21 cellular contexts compared by ENCODE assay signal in the genomic region with DNA sequence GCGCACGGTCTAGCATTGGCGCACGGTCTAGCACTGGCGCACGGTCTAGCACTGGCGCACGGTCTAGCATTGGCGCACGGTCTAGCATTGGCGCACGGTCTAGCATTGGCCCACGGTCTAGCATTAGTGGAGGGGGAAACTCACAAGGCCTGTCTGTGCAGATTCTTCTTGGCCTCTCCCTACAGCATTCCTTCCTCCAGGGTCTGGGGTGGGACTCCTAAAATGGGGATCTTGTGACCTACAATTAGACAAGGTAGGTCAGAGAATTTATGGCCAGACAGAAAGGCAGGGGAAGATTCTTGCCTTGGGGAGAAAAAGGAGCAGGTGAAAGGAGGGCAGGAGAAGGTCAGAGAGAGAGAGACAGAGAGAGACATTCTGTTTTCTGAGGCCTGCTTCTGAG. TPM values are rescaled to one million over a fixed set of nuclear protein-coding genes. Genes with fewer than 3 reads are reported as not detected.
"Had no signal": no experiment of that assay in that cellular context is flagged by ENCODE, and none has a peak within 500 bp of the region (broad histone marks: within the 10 kb centered on the region; RNA-seq: fewer than 3 reads in every experiment).

No MANE protein-coding gene starts in this region.

- H3K36me3 ChIP-seq: esophagus squamous epithelium, gastroesophageal sphincter, prostate gland, thyroid gland had no signal

- H3K9me3 ChIP-seq: esophagus squamous epithelium, gastroesophageal sphincter, prostate gland, thyroid gland had no signal

- H3K27ac ChIP-seq: coronary artery, esophagus squamous epithelium, gastroesophageal sphincter, prostate gland, thyroid gland had no signal

- H3K27me3 ChIP-seq: thyroid gland had no signal

- DNase-seq: activated B cell treated with CpG ODN at 0.5 μM for 24 hours; activated CD4-positive, alpha-beta T cell treated with anti-CD3 and anti-CD28 coated beads for 36 hours; activated CD4-positive, alpha-beta T cell treated with anti-CD3 and anti-CD28 coated beads, Interleukin-2, amount 50 U/mL, for 4 hours; activated CD8-positive, alpha-beta memory T cell treated with anti-CD3 and anti-CD28 coated beads for 24 hours; activated CD8-positive, alpha-beta memory T cell treated with anti-CD3 and anti-CD28 coated beads, Interleukin-2, amount 50 U/mL, for 4 hours; activated naive CD8-positive, alpha-beta T cell treated with anti-CD3 and anti-CD28 coated beads for 36 hours; activated T-cell treated with anti-CD3 and anti-CD28 coated beads, Interleukin-2, amount 50 U/mL, for 24 hours; esophagus squamous epithelium; head of caudate nucleus; hypothalamus; left cardiac atrium; naive thymus-derived CD4-positive, alpha-beta T cell; stimulated activated CD4-positive, alpha-beta T cell treated with anti-CD3 and anti-CD28 coated beads, Interleukin-12 subunit alpha, Interleukin-12 subunit beta, amount 100 ng/mL, for 4 hours; stimulated activated CD4-positive, alpha-beta T cell treated with anti-CD3 and anti-CD28 coated beads, Interleukin-4, amount 100 ng/mL, for 4 hours; stimulated activated naive CD8-positive, alpha-beta T cell treated with anti-CD3 and anti-CD28 coated beads, Interleukin-15, Interleukin-2, amounts not matched to agents 100 U/mL and 50 U/mL, for 24 hours; T1000; thyroid gland had no signal

- ATAC-seq: activated CD4-positive, alpha-beta T cell treated with anti-CD3 and anti-CD28 coated beads for 36 hours; activated T-helper 17 cell treated with anti-CD3 and anti-CD28 coated beads, Interleukin-2, amount 50 U/mL, for 72 hours; gastroesophageal sphincter; left cardiac atrium; naive thymus-derived CD4-positive, alpha-beta T cell; stimulated activated naive CD8-positive, alpha-beta T cell treated with anti-CD3 and anti-CD28 coated beads, Interleukin-15, Interleukin-2, amounts not matched to agents 100 U/mL and 50 U/mL, for 24 hours had no signal

- H3K4me3 ChIP-seq: coronary artery, esophagus squamous epithelium, gastroesophageal sphincter, prostate gland, thyroid gland had no signal

RNA-seq across cellular contexts. Expression of gene OBP2B, which starts 39.9 kb away (rescaled TPM):
- polyA plus RNA-seq: naive thymus-derived CD4-positive, alpha-beta T cell had no signal
